Comparison of ENCODE assay signal across 9 cellular contexts in the genomic region with DNA sequence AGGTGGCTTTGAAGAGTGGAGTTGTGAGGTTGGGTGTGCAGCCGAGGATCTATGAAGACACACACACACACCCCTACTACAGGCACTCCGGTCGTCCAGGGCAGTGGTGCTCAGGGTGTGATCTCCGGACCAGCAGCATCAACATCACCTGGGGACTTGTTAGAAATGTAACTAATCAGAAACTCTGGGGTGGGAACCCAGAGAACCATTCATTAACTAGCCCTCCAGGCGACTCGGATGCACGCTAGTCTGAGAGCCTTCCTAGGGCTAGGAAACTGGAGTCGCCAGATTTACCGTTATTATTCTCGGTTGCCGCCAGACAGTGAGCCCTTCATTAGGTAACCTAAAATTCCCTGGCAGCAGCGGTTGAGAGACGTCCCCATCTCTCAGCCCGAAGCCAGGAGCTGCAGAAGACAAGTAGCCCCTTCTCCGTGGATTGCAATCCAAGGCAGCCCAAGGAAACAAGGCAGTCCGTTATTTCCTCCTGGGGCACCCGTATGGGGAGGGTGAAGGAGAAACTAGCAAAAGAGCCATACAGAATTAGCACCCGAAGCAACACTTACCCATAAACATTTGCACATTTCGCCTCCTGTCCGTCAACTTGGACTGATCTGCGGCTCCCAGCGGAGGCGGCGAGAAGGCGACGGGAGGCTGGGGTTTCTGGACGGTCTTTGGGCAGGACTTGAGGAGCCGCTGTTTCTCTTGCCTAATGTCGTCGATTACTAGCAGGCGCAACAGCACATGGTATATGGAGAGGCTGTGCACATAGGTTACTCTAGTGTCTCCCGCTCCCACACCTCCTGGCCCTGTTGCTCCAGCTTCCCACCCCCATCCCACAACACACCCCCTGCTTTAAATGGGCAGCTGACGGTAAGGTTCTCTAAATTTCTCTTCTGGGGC. TPM values are rescaled to one million over a fixed set of nuclear protein-coding genes. Genes with fewer than 3 reads are reported as not detected.
A peak's percentile ranks its signal among the peaks of the same experiment; 100 is the strongest.
DNase-seq lines count a peak whose midpoint lies in the region; ATAC-seq, FAIRE-seq and TF ChIP-seq lines count a peak whose summit lies in the region.
"Had no signal": no experiment of that assay in that cellular context is flagged by ENCODE, and none has a peak within 500 bp of the region (broad histone marks: within the 10 kb centered on the region; RNA-seq: fewer than 3 reads in every experiment).

No MANE protein-coding gene starts in this region.

- H3K79me2 ChIP-seq in DND-41 (ENCODE audit: insufficient read depth, low read length) (no peaks in the 10 kb centered on the region), astrocyte (ENCODE audit: insufficient read depth, low read length) (peaks cover 84% of the 10 kb centered on the region)

- TF ChIP-seq CTCF in DND-41 (IDR thresholded peaks at IDR 0.05; ENCODE audit: borderline replicate concordance, extremely low read depth, low read length, poor library complexity, severe bottlenecking) (no peak), astrocyte (IDR thresholded peaks at IDR 0.05; ENCODE audit: insufficient read depth, low read depth, low read length) (no peak), spleen (IDR thresholded peaks at IDR 0.05 in 8 of 11, conservative IDR thresholded peaks at IDR 0.05 in 3 of 11) (no peak)

- H4K20me1 ChIP-seq in DND-41 (ENCODE audit: insufficient read depth, low read length) (no peaks in the 10 kb centered on the region), astrocyte (ENCODE audit: insufficient read depth, low read length) (peaks cover 36% of the 10 kb centered on the region)

- H3K4me1 Mint-ChIP-seq in astrocyte (ENCODE audit: low read depth, unreplicated experiment) (peaks cover 30% of the 10 kb centered on the region), immature natural killer cell (peaks cover 18 to 23% of the 10 kb centered on the region in 2 donors)

- peaks cover 6% of the 10 kb centered on the region for H3K4me1 ChIP-seq in DND-41 (ENCODE audit: insufficient read depth, low read length)
- peaks cover 27% of the 10 kb centered on the region for H3K4me1 ChIP-seq in HUES6 (ENCODE audit: control insufficient read depth, insufficient read depth, low read length)
- H3K4me1 ChIP-seq in astrocyte (ENCODE audit: insufficient read depth, low read length): peaks cover 34% of the 10 kb centered on the region
- H3K4me1 ChIP-seq in spleen: peaks cover 0 to 58% (median 40%) of the 10 kb centered on the region in 6 donors

- H3K4me2 ChIP-seq in DND-41 (ENCODE audit: insufficient read depth, low read length): peak overlapping the region; percentile 70
- H3K4me2 ChIP-seq in astrocyte (ENCODE audit: low read length): peak overlapping the region; percentile 93

- no peak for FAIRE-seq in astrocyte (lab: Jason Lieb, UNC)

- ATAC-seq in DND-41 (ENCODE audit: insufficient read depth, low read depth): no peak
- ATAC-seq in GM21367 (IDR thresholded peaks at IDR 0.05; ENCODE audit: unreplicated experiment): peak; percentile 8

- 7 to 38% (median 14%) methylated on average over 24 to 33 of the region's 33 CpGs for WGBS in spleen, 5 donors

- DNase-seq in DND-41 (no peak), astrocyte (ENCODE audit: low read depth) (no peak), immature natural killer cell (no peak), spleen (no peak), mesenteric fat pad (ENCODE audit: low spot score) (no peak)
- DNase-seq in stimulated activated CD4-positive, alpha-beta T cell treated with anti-CD3 and anti-CD28 coated beads, Interleukin-12 subunit alpha, Interleukin-12 subunit beta, amount 100 ng/mL, for 4 hours: no peak

- no peaks in the 10 kb centered on the region for H3K27me3 ChIP-seq in DND-41 (ENCODE audit: insufficient read depth, low read length, poor library complexity)
- H3K27me3 ChIP-seq in HUES6 (ENCODE audit: control insufficient read depth, insufficient read depth, low read length): peaks cover 31% of the 10 kb centered on the region
- no peaks in the 10 kb centered on the region for H3K27me3 ChIP-seq in astrocyte (ENCODE audit: insufficient read depth, low read length)
- H3K27me3 ChIP-seq in spleen (replicated peaks in 1 of 7): peaks cover 2 to 92% (median 24%) of the 10 kb centered on the region in 7 donors

- H3K27ac ChIP-seq in DND-41 (ENCODE audit: low read length) (no peak overlapping the region), HUES6 (ENCODE audit: low read depth, low read length) (peak overlapping the region; percentile 60; the same call in 1 of the 2 replicates), astrocyte (ENCODE audit: low read depth, low read length) (peak overlapping the region; percentile 96), spleen (peak overlapping the region; percentile 21 to 89 (median 85))

- H3K36me3 ChIP-seq in DND-41 (ENCODE audit: insufficient read depth, low read length): no peaks in the 10 kb centered on the region
- H3K36me3 ChIP-seq in HUES6 (ENCODE audit: control insufficient read depth, insufficient read depth, low read length): peaks cover 14% of the 10 kb centered on the region
- H3K36me3 ChIP-seq in astrocyte (ENCODE audit: insufficient read depth, low read length): peaks cover 24% of the 10 kb centered on the region
- peaks cover 0 to 1% (median 0%) of the 10 kb centered on the region in 6 donors for H3K36me3 ChIP-seq in spleen

- peak overlapping the region; percentile 98 for H3K27ac Mint-ChIP-seq in astrocyte (ENCODE audit: unreplicated experiment)
- no peak overlapping the region for H3K27ac Mint-ChIP-seq in immature natural killer cell

- H3K4me3 Mint-ChIP-seq in astrocyte (ENCODE audit: unreplicated experiment) (peak overlapping the region; percentile 93), immature natural killer cell (peak overlapping the region; percentile 51 to 70 (median 61))

- no peaks in the 10 kb centered on the region for H3K9me3 ChIP-seq in DND-41 (ENCODE audit: insufficient read depth, low read length, severe bottlenecking)
- no peaks in the 10 kb centered on the region for H3K9me3 ChIP-seq in HUES6 (ENCODE audit: control insufficient read depth, insufficient read depth, low read depth, low read length)
- H3K9me3 ChIP-seq in astrocyte (ENCODE audit: insufficient read depth, low read depth, low read length): no peaks in the 10 kb centered on the region
- no peaks in the 10 kb centered on the region for H3K9me3 ChIP-seq in spleen

- no peak for TF ChIP-seq POLR2A in spleen (IDR thresholded peaks at IDR 0.05)

- H3K36me3 Mint-ChIP-seq in astrocyte (ENCODE audit: low read depth, unreplicated experiment): peaks cover 24% of the 10 kb centered on the region
- H3K36me3 Mint-ChIP-seq in immature natural killer cell: no peaks in the 10 kb centered on the region

- H3K9ac ChIP-seq in DND-41 (ENCODE audit: low read depth, low read length) (peak overlapping the region; percentile 50; the same call in 1 of the 2 replicates), HUES6 (ENCODE audit: low read length) (peak overlapping the region; percentile 98), astrocyte (ENCODE audit: low read length) (peak overlapping the region; percentile 99)

- H3K9me3 Mint-ChIP-seq in astrocyte (ENCODE audit: unreplicated experiment): peaks cover 1% of the 10 kb centered on the region
- H3K9me3 Mint-ChIP-seq in immature natural killer cell: peaks cover 0 to 2% (median 0%) of the 10 kb centered on the region in 6 donors

- H3K27me3 Mint-ChIP-seq in astrocyte (ENCODE audit: low read depth, unreplicated experiment) (no peaks in the 10 kb centered on the region), immature natural killer cell (ENCODE audit: low read depth in 3 of 3) (peaks cover 20 to 35% (median 25%) of the 10 kb centered on the region in 3 donors)

- peak overlapping the region; percentile 59 for H2AFZ ChIP-seq in DND-41 (ENCODE audit: low read depth, low read length)
- H2AFZ ChIP-seq in astrocyte (ENCODE audit: low read depth, low read length): no peak overlapping the region

- intact Hi-C loops in spleen (cut with DNase I; ENCODE audit: low total_unique reads): no loop called here

- H3K4me3 ChIP-seq in DND-41 (ENCODE audit: low read depth in 1 of 2, low read length in 2 of 2): peak overlapping the region in 1 of 2 experiments; percentile 57; a peak in 2 of 4 replicates
- peak overlapping the region; percentile 88 for H3K4me3 ChIP-seq in HUES6 (ENCODE audit: low read depth, low read length)
- H3K4me3 ChIP-seq in astrocyte (ENCODE audit: insufficient read depth, low read depth, low read length): peak overlapping the region; percentile 89
- peak overlapping the region; percentile 27 to 76 (median 48) for H3K4me3 ChIP-seq in spleen

RNA-seq across cellular contexts. Expression of a gene that starts 2.9 kb away (rescaled TPM):
- total RNA-seq in astrocyte (624 and 672 TPM in 2 replicates), spleen (100 to 1,000 TPM in 4 of 7 donors, 10 to 100 TPM in 3; 15.9 to 371 (median 148) TPM), mesenteric fat pad (536 TPM)
- polyA plus RNA-seq in immature natural killer cell (not detected), spleen (10 to 100 TPM in 2 of 3 donors, 1 to 10 TPM in 1; 8.0 to 87.0 (median 74.5) TPM)
- total RNA-seq: T-helper 2 cell treated with Interferon-gamma antibody and Interleukin-4, amounts not matched to agents 100 ng/mL and 5 ng/mL, for 36 hours had no signal
